In genomic region chr4:5750052-5750950, GRCh38 we compare ENCODE assay signal across 13 cellular contexts. TPM values are rescaled to one million over a fixed set of nuclear protein-coding genes. Genes with fewer than 3 reads are reported as not detected.
DNase-seq lines count a peak whose midpoint lies in the region; ATAC-seq and TF ChIP-seq lines count a peak whose summit lies in the region.
"Had no signal": no experiment of that assay in that cellular context is flagged by ENCODE, and none has a peak within 500 bp of the region (broad histone marks: within the 10 kb centered on the region; RNA-seq: fewer than 3 reads in every experiment).

No MANE protein-coding gene starts in this region.

- DNase-seq in AG04449 (ENCODE audit: low read depth, low spot score) = peak; percentile 86
- DNase-seq in HFFc6 = peak; percentile 85
- peak; percentile 88 for DNase-seq in choroid plexus epithelial cell (ENCODE audit: low read depth)
- DNase-seq in kidney tubule cell (ENCODE audit: low spot score) = peak; percentile 55
- no peak for DNase-seq in upper lobe of left lung
- no peak for DNase-seq in coronary artery (ENCODE audit: low spot score)
- DNase-seq in HuH-7.5 (ENCODE audit: low spot score) = no peak
- DNase-seq: activated CD4-positive, CD25-positive, alpha-beta regulatory T cell treated with anti-CD3 and anti-CD28 coated beads, Interleukin-2, amount 50 U/mL, for 72 hours; DMS79 had no signal

- no peaks in the 10 kb centered on the region for H3K9me3 Mint-ChIP-seq in HFFc6

- peaks cover 90% of the 10 kb centered on the region for H3K4me1 Mint-ChIP-seq in HFFc6 (ENCODE audit: low read depth)

- no peak overlapping the region for H3K4me3 ChIP-seq in AG04449 (ENCODE audit: low read depth, low read length)
- H3K4me3 ChIP-seq in choroid plexus epithelial cell (ENCODE audit: low read depth, low read length) = no peak overlapping the region
- H3K4me3 ChIP-seq in upper lobe of left lung = no peak overlapping the region
- H3K4me3 ChIP-seq in coronary artery = no peak overlapping the region
- H3K4me3 ChIP-seq: tibial nerve had no signal

- POLR2A ChIA-PET in AG04449 (lab: Yijun Ruan, JAX) = interaction anchor here (0.6 kb wide), 1 partner anchor 8 kb away, joined by 3 read pairs; no protein-coding TSS in a partner anchor

- H3K4me3 Mint-ChIP-seq in HFFc6 = peak overlapping the region; percentile 55

- no peaks in the 10 kb centered on the region for H3K27me3 ChIP-seq in upper lobe of left lung
- H3K27me3 ChIP-seq: tibial nerve had no signal

- H3K9me3 ChIP-seq in upper lobe of left lung = no peaks in the 10 kb centered on the region
- H3K9me3 ChIP-seq: tibial nerve had no signal

- no peak for TF ChIP-seq POLR2A in upper lobe of left lung (IDR thresholded peaks at IDR 0.05)

- H3K36me3 ChIP-seq in upper lobe of left lung = peaks cover 0 to 38% (median 3%) of the 10 kb centered on the region in 4 donors

- ATAC-seq in upper lobe of left lung (ENCODE audit: low FRiP score in 2 of 2) (no peak), GM19397 (IDR thresholded peaks at IDR 0.05; ENCODE audit: unreplicated experiment) (no peak)
- ATAC-seq: HCT116 had no signal

- H3K27ac Mint-ChIP-seq in HFFc6 = peak overlapping the region; percentile 97

- CTCF ChIA-PET in AG04449 (lab: Yijun Ruan, JAX) = interaction anchor here (0.7 to 1.5 kb wide), 2 partner anchors 22 to 63 kb away, joined by 4 read pairs; no protein-coding TSS in a partner anchor

- no peaks in the 10 kb centered on the region for H3K4me1 ChIP-seq in upper lobe of left lung

- H3K27ac ChIP-seq in upper lobe of left lung = no peak overlapping the region
- H3K27ac ChIP-seq in coronary artery = no peak overlapping the region
- H3K27ac ChIP-seq: tibial nerve had no signal

- H3K27me3 Mint-ChIP-seq in HFFc6 (ENCODE audit: insufficient read depth) = peaks cover 6% of the 10 kb centered on the region

- WGBS in upper lobe of left lung, 2 donors = 88 to 91% methylated on average over 10 of the region's 10 CpGs

- peaks cover 32% of the 10 kb centered on the region for H3K36me3 Mint-ChIP-seq in HFFc6 (ENCODE audit: low read depth)

- TF ChIP-seq EP300 in upper lobe of left lung (IDR thresholded peaks at IDR 0.05) = no peak

- TF ChIP-seq CTCF in AG04449 (IDR thresholded peaks at IDR 0.05; ENCODE audit: insufficient read depth, low read length, missing control alignments) = no peak
- no peak for TF ChIP-seq CTCF in HFFc6 (IDR thresholded peaks at IDR 0.05)
- TF ChIP-seq CTCF in choroid plexus epithelial cell (conservative IDR thresholded peaks at IDR 0.05; ENCODE audit: low read depth, low read length) = no peak
- no peak for TF ChIP-seq CTCF in upper lobe of left lung (IDR thresholded peaks at IDR 0.05)
- no peak for TF ChIP-seq CTCF in coronary artery (IDR thresholded peaks at IDR 0.05)

RNA-seq across cellular contexts. Expression of gene EVC, which starts 39.3 kb away (rescaled TPM):
- 10 to 100 TPM; 30.7 to 40.9 (median 33.7) TPM for total RNA-seq in HFFc6 (2021; fragmentation: NEBNext Ultra II Directional; extraction: Animal tissue kit (Norgen Biotek cat#: 25700))
- 10 to 100 TPM; 25.6 to 65.1 (median 36.2) TPM for total RNA-seq in upper lobe of left lung
- total RNA-seq: HT-29 had no signal

RNA-seq across cellular contexts. Expression of gene EVC2, which starts 41.9 kb away (rescaled TPM):
- total RNA-seq in HFFc6 (2021; fragmentation: NEBNext Ultra II Directional; extraction: Animal tissue kit (Norgen Biotek cat#: 25700)) = 1 to 10 TPM; 3.0 to 4.1 (median 3.8) TPM
- total RNA-seq in upper lobe of left lung = 10 to 100 TPM in 2 of 6 donors, 1 to 10 TPM in 4; 3.2 to 26.2 (median 5.6) TPM
- total RNA-seq: HT-29 had no signal

Comparison
In these comparisons a context has a peak if more than half of its experiments do, and no peak if none do; other contexts are left out.
1. DNase-seq: peak in AG04449 (single experiment), HFFc6 (single experiment), choroid plexus epithelial cell (single experiment) and kidney tubule cell (single experiment); none in upper lobe of left lung (0 of 2), coronary artery (single experiment) and HuH-7.5 (single experiment).